8 cellular contexts compared by ENCODE assay signal in the genomic region with DNA sequence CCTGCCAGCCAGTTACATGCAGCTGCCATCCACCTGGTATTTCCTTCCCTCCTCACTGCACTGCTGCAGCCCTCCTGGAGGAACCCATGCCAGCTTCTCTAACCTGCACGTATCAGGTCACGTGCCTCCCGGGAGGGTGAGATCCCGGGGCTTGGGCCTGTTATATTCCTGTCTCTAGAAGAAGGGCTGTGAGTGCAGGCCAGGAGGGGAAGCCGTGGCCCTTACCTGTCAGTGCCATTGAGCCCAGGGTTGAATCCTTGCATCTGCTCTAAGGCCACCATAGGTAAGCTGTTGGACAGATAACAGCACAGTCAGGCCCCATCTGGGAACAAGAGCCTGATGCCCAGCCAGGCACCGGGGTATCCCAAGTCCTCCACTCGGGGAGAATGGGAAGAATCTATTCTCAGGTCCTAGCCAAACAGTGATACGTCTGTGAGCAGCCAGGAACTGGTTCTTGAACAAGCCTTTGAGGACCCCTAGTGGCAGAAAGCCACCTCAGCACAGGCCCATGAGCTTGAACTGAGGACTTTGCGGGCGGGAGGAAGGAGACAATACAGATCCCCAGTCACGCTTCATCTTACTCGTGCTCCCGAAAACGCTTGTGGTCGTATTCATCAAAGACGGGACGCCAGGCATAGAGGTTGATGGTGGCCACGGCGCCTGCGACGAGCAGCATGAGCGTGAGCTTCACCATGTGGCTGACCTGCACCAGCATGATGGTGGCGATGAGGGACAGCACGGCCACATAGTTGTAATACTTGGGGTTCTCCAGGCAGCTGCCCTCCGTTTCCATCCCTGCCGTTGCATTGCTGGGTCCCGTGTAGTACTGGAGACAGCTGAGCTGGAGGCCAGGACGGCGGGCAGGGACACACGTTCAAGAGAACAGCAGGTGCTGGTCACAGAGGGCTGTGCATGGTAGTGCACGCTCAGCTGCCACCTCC. TPM values are rescaled to one million over a fixed set of nuclear protein-coding genes. Genes with fewer than 3 reads are reported as not detected.
DNase-seq lines count a peak whose midpoint lies in the region; ATAC-seq and TF ChIP-seq lines count a peak whose summit lies in the region.

No MANE protein-coding gene starts in this region.

- peak overlapping the region; percentile 13; the same call in 1 of the 2 replicates for H3K27ac ChIP-seq in 22Rv1

- ATAC-seq in GM18498 (IDR thresholded peaks at IDR 0.05; ENCODE audit: unreplicated experiment) (peak; percentile 79), HG03135 (IDR thresholded peaks at IDR 0.05; ENCODE audit: unreplicated experiment) (peak; percentile 71)

- peak; percentile 84 for TF ChIP-seq CTCF in 22Rv1 (IDR thresholded peaks at IDR 0.05)

- DNase-seq in NCI-H446 treated with DMSO at 0.1 percent for 48 hours (lab: John Stamatoyannopoulos, UW) = peak; percentile 27
- peak; percentile 55 for DNase-seq in activated CD4-positive, alpha-beta T cell treated with anti-CD3 and anti-CD28 coated beads for 1 hour
- peak; percentile 90 for DNase-seq in cerebellum (ENCODE audit: low spot score)
- peak; percentile 93 for DNase-seq in left kidney (ENCODE audit: low read depth, low spot score)
- DNase-seq in stimulated activated CD4-positive, alpha-beta T cell treated with anti-CD3 and anti-CD28 coated beads, Interleukin-2, amount 100 ng/mL, for 48 hours = peak; percentile 58 to 64

RNA-seq across cellular contexts. Expression of gene CENPO, which starts 34.4 kb away (rescaled TPM):
- total RNA-seq in cerebellum = 14.7 TPM

RNA-seq across cellular contexts. Expression of gene PTRHD1, which starts 34.4 kb away (rescaled TPM):
- total RNA-seq in cerebellum = 24.7 TPM

Comparison
In these comparisons a context has a peak if more than half of its experiments do, and no peak if none do; other contexts are left out.
1. Peak in every context shown above with its lines: DNase-seq, ATAC-seq and H3K27ac ChIP-seq.
2. DNase-seq: peak in every context shown above with its lines; median percentile 93 in left kidney; 90 in cerebellum; 61 in stimulated activated CD4-positive, alpha-beta T cell treated with anti-CD3 and anti-CD28 coated beads, Interleukin-2, amount 100 ng/mL, for 48 hours; 55 in activated CD4-positive, alpha-beta T cell treated with anti-CD3 and anti-CD28 coated beads for 1 hour; 27 in NCI-H446 treated with DMSO at 0.1 percent for 48 hours.